In the genomic region with DNA sequence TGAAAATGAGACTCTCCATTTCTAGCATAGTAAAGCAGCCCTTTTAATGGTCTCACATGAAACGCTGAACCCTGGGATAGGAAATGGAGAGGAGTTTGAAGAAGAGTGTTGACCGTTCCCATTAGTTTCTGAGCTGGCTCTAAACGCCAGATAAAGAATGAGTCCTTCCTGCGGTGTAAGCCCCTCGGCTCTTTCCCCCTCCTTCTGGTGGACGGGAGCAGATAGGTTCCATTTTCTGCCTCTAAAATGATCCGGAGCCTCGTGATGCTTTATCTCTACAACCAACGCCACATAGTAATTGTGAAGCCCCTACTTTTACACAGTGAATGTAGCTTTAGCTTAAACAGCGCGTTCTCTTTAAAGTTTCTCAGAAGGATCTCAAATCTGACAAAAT, we compare ENCODE assay signal across 10 cellular contexts. TPM values are rescaled to one million over a fixed set of nuclear protein-coding genes. Genes with fewer than 3 reads are reported as not detected.
DNase-seq lines count a peak whose midpoint lies in the region; ATAC-seq and TF ChIP-seq lines count a peak whose summit lies in the region.
"Had no signal": no experiment of that assay in that cellular context is flagged by ENCODE, and none has a peak within 500 bp of the region (broad histone marks: within the 10 kb centered on the region; RNA-seq: fewer than 3 reads in every experiment).

No MANE protein-coding gene starts in this region.

- H3K36me3 ChIP-seq in ascending aorta (no peaks in the 10 kb centered on the region), iPS-20b (ENCODE audit: insufficient read depth, low read depth, low read length) (no peaks in the 10 kb centered on the region), spleen (no peaks in the 10 kb centered on the region)
- H3K36me3 ChIP-seq: right lobe of liver had no signal

- intact Hi-C loops in ascending aorta (cut with DNase I) (no loop called here), spleen (cut with DNase I; ENCODE audit: low total_unique reads) (no loop called here)

- H3K9me3 ChIP-seq in ascending aorta: no peaks in the 10 kb centered on the region
- H3K9me3 ChIP-seq in iPS-20b (ENCODE audit: insufficient read depth, low read depth, low read length): no peaks in the 10 kb centered on the region
- no peaks in the 10 kb centered on the region for H3K9me3 ChIP-seq in spleen
- H3K9me3 ChIP-seq: right lobe of liver had no signal

- H3K9ac ChIP-seq in iPS-20b (ENCODE audit: low read depth, low read length): peak overlapping the region; percentile 76; the same call in 1 of the 2 replicates

- TF ChIP-seq POLR2A in spleen (IDR thresholded peaks at IDR 0.05): no peak

- no peaks in the 10 kb centered on the region for H3K27me3 ChIP-seq in ascending aorta
- H3K27me3 ChIP-seq in iPS-20b (ENCODE audit: insufficient read depth, low read length): peaks cover 26% of the 10 kb centered on the region; the same call in 1 of the 2 replicates
- peaks cover 0 to 27% (median 0%) of the 10 kb centered on the region in 7 donors for H3K27me3 ChIP-seq in spleen (replicated peaks in 1 of 7)
- H3K27me3 ChIP-seq: right lobe of liver had no signal

- H3K27ac ChIP-seq in ascending aorta (no peak overlapping the region), iPS-20b (ENCODE audit: low read length) (no peak overlapping the region), spleen (peak overlapping the region in 5 of 8 donors; percentile 6 to 57 (median 35))
- H3K27ac ChIP-seq: right lobe of liver had no signal

- peak overlapping the region; percentile 36 to 41 for H3K4me3 ChIP-seq in ascending aorta
- H3K4me3 ChIP-seq in iPS-20b (ENCODE audit: low read length): peak overlapping the region; percentile 78
- peak overlapping the region in 4 of 8 donors; percentile 20 to 60 (median 35) for H3K4me3 ChIP-seq in spleen

- DNase-seq in NCI-H1092 (lab: John Stamatoyannopoulos, UW) (peak; percentile 86), ascending aorta (ENCODE audit: low spot score in 2 of 2) (no peak), spleen (no peak)
- DNase-seq in stimulated activated CD4-positive, alpha-beta T cell treated with anti-CD3 and anti-CD28 coated beads, Interleukin-4, amount 100 ng/mL, for 1 hour: no peak
- DNase-seq: activated CD4-positive, alpha-beta T cell treated with anti-CD3 and anti-CD28 coated beads, Interleukin-2, amount 50 U/mL, for 1 hour had no signal

- H3K4me1 ChIP-seq in ascending aorta: no peaks in the 10 kb centered on the region
- H3K4me1 ChIP-seq in iPS-20b (ENCODE audit: insufficient read depth, low read length): peaks cover 22% of the 10 kb centered on the region
- H3K4me1 ChIP-seq in spleen: peaks cover 0 to 21% (median 9%) of the 10 kb centered on the region in 6 donors

- TF ChIP-seq CTCF in ascending aorta (IDR thresholded peaks at IDR 0.05) (no peak), spleen (IDR thresholded peaks at IDR 0.05 in 8 of 11, conservative IDR thresholded peaks at IDR 0.05 in 3 of 11) (no peak)

- ATAC-seq in GM18868 (IDR thresholded peaks at IDR 0.05; ENCODE audit: unreplicated experiment) (no peak), HG02884 (IDR thresholded peaks at IDR 0.05; ENCODE audit: unreplicated experiment) (no peak), GM19035 (IDR thresholded peaks at IDR 0.05; ENCODE audit: unreplicated experiment) (no peak)

- WGBS in spleen, 5 donors: 34 to 57% (median 39%) methylated on average over 11 of the region's 11 CpGs

RNA-seq across cellular contexts. Expression of a gene that starts 24.1 kb away (rescaled TPM):
- 21.6 TPM for total RNA-seq in ascending aorta
- total RNA-seq in spleen: 10 to 100 TPM; 20.8 to 58.4 (median 41.1) TPM
- polyA plus RNA-seq in spleen: 1 to 10 TPM; 4.5 to 8.7 (median 4.9) TPM

Comparison
In these comparisons a context has a peak if more than half of its experiments do, and no peak if none do; other contexts are left out.
1. H3K27ac ChIP-seq: peak in spleen (5 of 8); none in ascending aorta (0 of 2) and iPS-20b (single experiment).